In genomic region chr2:85184231-85184630, GRCh38 we compare ENCODE assay signal across 16 cellular contexts. TPM values are rescaled to one million over a fixed set of nuclear protein-coding genes. Genes with fewer than 3 reads are reported as not detected.
A peak's percentile ranks its signal among the peaks of the same experiment; 100 is the strongest.
DNase-seq lines count a peak whose midpoint lies in the region; ATAC-seq and TF ChIP-seq lines count a peak whose summit lies in the region.
"Had no signal": no experiment of that assay in that cellular context is flagged by ENCODE, and none has a peak within 500 bp of the region (broad histone marks: within the 10 kb centered on the region; RNA-seq: fewer than 3 reads in every experiment).

No MANE protein-coding gene starts in this region.

- H3K4me3 ChIP-seq in IMR-90 (ENCODE audit: insufficient read depth, low read depth, low read length): no peak overlapping the region
- H3K4me3 ChIP-seq in endodermal cell (ENCODE audit: low read length): no peak overlapping the region
- no peak overlapping the region for H3K4me3 ChIP-seq in neuronal stem cell (ENCODE audit: low read length in 2 of 2)
- H3K4me3 ChIP-seq in CD8-positive, alpha-beta T cell (ENCODE audit: low read depth, low read length): no peak overlapping the region
- H3K4me3 ChIP-seq: BLaER1 treated with 17β-estradiol and CSF1 and Interleukin-3, amounts not matched to agents 10 nM and 100 nM; HAP-1 had no signal

- H2AFZ ChIP-seq in IMR-90 (replicated peaks; ENCODE audit: low read length, poor library complexity): no peak overlapping the region
- no peak overlapping the region for H2AFZ ChIP-seq in neuronal stem cell (ENCODE audit: low read length)

- H3K79me1 ChIP-seq in IMR-90 (ENCODE audit: low read depth in 1 of 2, low read length in 2 of 2): peaks cover 40 to 94% of the 10 kb centered on the region in 2 experiments
- no peaks in the 10 kb centered on the region for H3K79me1 ChIP-seq in neuronal stem cell (ENCODE audit: low read depth, low read length)

- H2AK5ac ChIP-seq in IMR-90 (ENCODE audit: low read depth, low read length) (no peak overlapping the region), neuronal stem cell (ENCODE audit: low read depth, low read length) (peak overlapping the region; percentile 20)

- no peaks in the 10 kb centered on the region for H3K27me3 Mint-ChIP-seq in endodermal cell (ENCODE audit: insufficient read depth)
- no peaks in the 10 kb centered on the region for H3K27me3 Mint-ChIP-seq in CD8-positive, alpha-beta T cell (ENCODE audit: low read depth)

- no peaks in the 10 kb centered on the region for H3K9me3 ChIP-seq in IMR-90 (ENCODE audit: control insufficient read depth, insufficient read depth, low read length)
- H3K9me3 ChIP-seq in endodermal cell (ENCODE audit: control insufficient read depth, low read length): no peaks in the 10 kb centered on the region
- no peaks in the 10 kb centered on the region for H3K9me3 ChIP-seq in neuronal stem cell (replicated peaks in 1 of 2; ENCODE audit: control insufficient read depth in 2 of 2, insufficient read depth in 1 of 2, low read depth in 1 of 2, low read length in 2 of 2)
- H3K9me3 ChIP-seq in CD8-positive, alpha-beta T cell (ENCODE audit: low read length): no peaks in the 10 kb centered on the region
- H3K9me3 ChIP-seq: BLaER1 treated with 17β-estradiol and CSF1 and Interleukin-3, amounts not matched to agents 10 nM and 100 nM; Caco-2; HAP-1 had no signal

- H2BK15ac ChIP-seq in IMR-90 (ENCODE audit: low read depth, low read length): no peak overlapping the region
- no peak overlapping the region for H2BK15ac ChIP-seq in neuronal stem cell (ENCODE audit: low read length)

- TF ChIP-seq POLR2A in IMR-90 (IDR thresholded peaks at IDR 0.05; ENCODE audit: low read depth, low read length): no peak

- peaks cover 39% of the 10 kb centered on the region for H3K36me3 Mint-ChIP-seq in endodermal cell (ENCODE audit: low read depth)
- H3K36me3 Mint-ChIP-seq in CD8-positive, alpha-beta T cell: no peaks in the 10 kb centered on the region
- H3K36me3 Mint-ChIP-seq: CD8-positive, alpha-beta memory T cell had no signal

- H2BK5ac ChIP-seq in IMR-90 (ENCODE audit: low read depth, low read length, poor library complexity, severe bottlenecking) (no peak overlapping the region), neuronal stem cell (ENCODE audit: low read length) (no peak overlapping the region)

- H2BK120ac ChIP-seq in IMR-90 (ENCODE audit: low read depth, low read length): no peak overlapping the region
- no peak overlapping the region for H2BK120ac ChIP-seq in neuronal stem cell (ENCODE audit: low read depth, low read length)

- H3K9ac ChIP-seq in IMR-90 (ENCODE audit: low read depth, low read length) (no peak overlapping the region), endodermal cell (ENCODE audit: extremely low read depth, low read length, poor library complexity, severe bottlenecking) (no peak overlapping the region), neuronal stem cell (ENCODE audit: low read depth, low read length, poor library complexity) (no peak overlapping the region)
- H3K9ac ChIP-seq: BLaER1 treated with 17β-estradiol and CSF1 and Interleukin-3, amounts not matched to agents 10 nM and 100 nM had no signal

- H3K4ac ChIP-seq in IMR-90 (ENCODE audit: low read depth, low read length) (no peak overlapping the region), neuronal stem cell (ENCODE audit: low read length) (no peak overlapping the region)

- H3K4me1 Mint-ChIP-seq in endodermal cell: peaks cover 73% of the 10 kb centered on the region
- no peaks in the 10 kb centered on the region for H3K4me1 Mint-ChIP-seq in CD8-positive, alpha-beta T cell (ENCODE audit: low read depth)
- H3K4me1 Mint-ChIP-seq: B cell had no signal

- H4K8ac ChIP-seq in IMR-90 (ENCODE audit: low read depth in 2 of 2, low read length in 2 of 2) (no peak overlapping the region), neuronal stem cell (ENCODE audit: low read depth, low read length) (no peak overlapping the region)

- peaks cover 16% of the 10 kb centered on the region for H3K4me1 ChIP-seq in IMR-90 (ENCODE audit: control insufficient read depth, insufficient read depth, low read length)
- peaks cover 17% of the 10 kb centered on the region for H3K4me1 ChIP-seq in endodermal cell (ENCODE audit: control insufficient read depth, insufficient read depth, low read length)
- peaks cover 13 to 24% of the 10 kb centered on the region in 2 donors for H3K4me1 ChIP-seq in neuronal stem cell (ENCODE audit: control insufficient read depth in 2 of 2, insufficient read depth in 1 of 2, low read depth in 1 of 2, low read length in 2 of 2)
- no peaks in the 10 kb centered on the region for H3K4me1 ChIP-seq in CD8-positive, alpha-beta T cell (ENCODE audit: insufficient read depth, low read length)
- H3K4me1 ChIP-seq: HAP-1 had no signal

- in situ Hi-C loops in IMR-90 (cut with MboI; ENCODE audit: low sequenced_read_pairs): no loop called here

- no peaks in the 10 kb centered on the region for H3K27me3 ChIP-seq in IMR-90 (ENCODE audit: control insufficient read depth, insufficient read depth, low read length)
- no peaks in the 10 kb centered on the region for H3K27me3 ChIP-seq in endodermal cell (ENCODE audit: control insufficient read depth, insufficient read depth, low read length, poor library complexity, severe bottlenecking)
- H3K27me3 ChIP-seq in neuronal stem cell (ENCODE audit: control insufficient read depth in 3 of 3, insufficient read depth in 3 of 3, low read depth in 1 of 3, low read length in 3 of 3): no peaks in the 10 kb centered on the region
- no peaks in the 10 kb centered on the region for H3K27me3 ChIP-seq in CD8-positive, alpha-beta T cell (ENCODE audit: insufficient read depth, low read length)
- H3K27me3 ChIP-seq: BLaER1 treated with 17β-estradiol and CSF1 and Interleukin-3, amounts not matched to agents 10 nM and 100 nM had no signal

- H3K23ac ChIP-seq in IMR-90 (ENCODE audit: low read depth, low read length) (no peak overlapping the region), neuronal stem cell (ENCODE audit: low read depth, low read length, poor library complexity) (no peak overlapping the region)

- H4K91ac ChIP-seq in IMR-90 (ENCODE audit: insufficient read depth, low read depth, low read length) (no peak overlapping the region), neuronal stem cell (ENCODE audit: low read depth, low read length, poor library complexity) (no peak overlapping the region)

- H3K18ac ChIP-seq in IMR-90 (ENCODE audit: low read depth, low read length) (no peak overlapping the region), neuronal stem cell (ENCODE audit: low read length) (no peak overlapping the region)

- peaks cover 35% of the 10 kb centered on the region for H3K9me1 ChIP-seq in IMR-90 (ENCODE audit: insufficient read depth, low read length)

- no TSS peak for BruUV-seq in IMR-90 (replicated peaks; lab: Mats Ljungman, UMichigan)

- no peak overlapping the region for H4K5ac ChIP-seq in IMR-90 (ENCODE audit: low read depth, low read length)

- peak overlapping the region; percentile 4; the same call in 1 of the 2 replicates for H3K14ac ChIP-seq in IMR-90 (replicated peaks; ENCODE audit: low read depth, low read length)
- H3K14ac ChIP-seq in neuronal stem cell (ENCODE audit: low read length): no peak overlapping the region

- H2BK20ac ChIP-seq in IMR-90 (ENCODE audit: low read depth, low read length): no peak overlapping the region

- H4K20me1 ChIP-seq in IMR-90 (ENCODE audit: insufficient read depth, low read length): peaks cover 86% of the 10 kb centered on the region
- H4K20me1 ChIP-seq: BLaER1 treated with 17β-estradiol and CSF1 and Interleukin-3, amounts not matched to agents 10 nM and 100 nM had no signal

- dilution Hi-C loops in IMR-90 (cut with HindIII; ENCODE audit: low sequenced_read_pairs, unreplicated experiment): no loop called here

- no peak for TF ChIP-seq CTCF in IMR-90 (conservative IDR thresholded peaks at IDR 0.05; ENCODE audit: low read depth, low read length)
- TF ChIP-seq CTCF in endodermal cell (conservative IDR thresholded peaks at IDR 0.05): no peak
- TF ChIP-seq CTCF in CD8-positive, alpha-beta T cell (IDR thresholded peaks at IDR 0.05): no peak

- H2AK9ac ChIP-seq in IMR-90 (replicated peaks; ENCODE audit: low read depth, low read length, poor library complexity): no peak overlapping the region

- DNase-seq in IMR-90 (no peak), endodermal cell (no peak), neuronal stem cell (ENCODE audit: low spot score) (no peak), HuH-7 (ENCODE audit: low spot score) (no peak)
- no peak for DNase-seq in CD8-positive, alpha-beta T cell
- DNase-seq: Caco-2; CD8-positive, alpha-beta memory T cell; GOT3; KBM-7 had no signal

- H3K4me3 Mint-ChIP-seq in endodermal cell: no peak overlapping the region
- no peak overlapping the region for H3K4me3 Mint-ChIP-seq in CD8-positive, alpha-beta T cell
- H3K4me3 Mint-ChIP-seq: B cell had no signal

- H3K9me3 Mint-ChIP-seq in endodermal cell: no peaks in the 10 kb centered on the region
- H3K9me3 Mint-ChIP-seq in CD8-positive, alpha-beta T cell: no peaks in the 10 kb centered on the region
- H3K9me3 Mint-ChIP-seq: CD8-positive, alpha-beta memory T cell had no signal

- no peak for ATAC-seq in IMR-90 (ENCODE audit: low read depth)
- no peak for ATAC-seq in CD8-positive, alpha-beta T cell
- ATAC-seq in GM18502 (IDR thresholded peaks at IDR 0.05; ENCODE audit: poor library complexity, unreplicated experiment): no peak
- ATAC-seq in GM18517 (IDR thresholded peaks at IDR 0.05; ENCODE audit: unreplicated experiment): no peak

- 100% methylated on average over 4 of the region's 9 CpGs; no CpG with 5 or more reads in 1 of the 2 experiments for WGBS in IMR-90 (ENCODE audit: extremely low coverage in 2 of 2, insufficient read length in 1 of 2), 2 experiments
- WGBS in endodermal cell (ENCODE audit: insufficient coverage in 1 of 2, insufficient read length in 1 of 2), 2 experiments: 93 to 98% methylated on average over 6 to 9 of the region's 9 CpGs
- no CpG with 5 or more reads among the region's 9 CpGs for WGBS in neuronal stem cell (ENCODE audit: extremely low coverage in 2 of 2, insufficient read length in 2 of 2, insufficient replicate concordance in 1 of 2), 2 donors

- H3K36me3 ChIP-seq in IMR-90 (ENCODE audit: control insufficient read depth, insufficient read depth, low read length): no peaks in the 10 kb centered on the region
- H3K36me3 ChIP-seq in endodermal cell (ENCODE audit: control insufficient read depth, insufficient read depth, low read length): peaks cover 13% of the 10 kb centered on the region
- H3K36me3 ChIP-seq in neuronal stem cell (replicated peaks in 1 of 2; ENCODE audit: control insufficient read depth in 2 of 2, insufficient read depth in 2 of 2, low read length in 2 of 2): no peaks in the 10 kb centered on the region
- no peaks in the 10 kb centered on the region for H3K36me3 ChIP-seq in CD8-positive, alpha-beta T cell (ENCODE audit: insufficient read depth, low read length)
- H3K36me3 ChIP-seq: BLaER1 treated with 17β-estradiol and CSF1 and Interleukin-3, amounts not matched to agents 10 nM and 100 nM; HAP-1 had no signal

- H2BK12ac ChIP-seq in neuronal stem cell (ENCODE audit: low read length): no peak overlapping the region

- H3K27ac ChIP-seq in IMR-90 (ENCODE audit: insufficient read depth, low read length): no peak overlapping the region
- H3K27ac ChIP-seq in endodermal cell (ENCODE audit: low read depth, low read length): no peak overlapping the region
- H3K27ac ChIP-seq in neuronal stem cell (replicated peaks; ENCODE audit: low read length): no peak overlapping the region
- H3K27ac ChIP-seq in CD8-positive, alpha-beta T cell (ENCODE audit: low read depth, low read length): no peak overlapping the region
- H3K27ac ChIP-seq: BLaER1 treated with 17β-estradiol and CSF1 and Interleukin-3, amounts not matched to agents 10 nM and 100 nM had no signal

- no peak overlapping the region for H3K56ac ChIP-seq in IMR-90 (ENCODE audit: extremely low read depth, insufficient read depth, low read length)

- intact Hi-C loops in IMR-90 (cut with micrococcal nuclease): no loop called here
- intact Hi-C loops in CD8-positive, alpha-beta T cell (cut with DNase I, micrococcal nuclease): no loop called here

- peak overlapping the region; percentile 10 for H3K27ac Mint-ChIP-seq in endodermal cell
- no peak overlapping the region for H3K27ac Mint-ChIP-seq in CD8-positive, alpha-beta T cell
- H3K27ac Mint-ChIP-seq: B cell; CD8-positive, alpha-beta memory T cell had no signal

- no peak for TF ChIP-seq RAD21 in IMR-90 (IDR thresholded peaks at IDR 0.05; ENCODE audit: low read length)

- CTCF ChIA-PET in IMR-90 (lab: Yijun Ruan, JAX): no interaction called here
- CTCF ChIA-PET in CD8-positive, alpha-beta T cell (lab: Charles Lee): interaction anchor here (0.9 kb wide), 1 partner anchor 18 kb away, joined by 3 read pairs; no protein-coding TSS in a partner anchor

- POLR2A ChIA-PET in IMR-90 (lab: Charles Lee; ENCODE audit: unreplicated experiment): no interaction called here
- POLR2A ChIA-PET in CD8-positive, alpha-beta T cell (lab: Charles Lee): interaction anchor here (1.3 kb wide), 1 partner anchor 27 kb away, joined by 3 read pairs; no protein-coding TSS in a partner anchor

- H3K4me2 ChIP-seq in IMR-90 (ENCODE audit: low read depth, low read length) (no peak overlapping the region), neuronal stem cell (ENCODE audit: insufficient read depth, low read length, poor library complexity, severe bottlenecking) (no peak overlapping the region)
- H3K4me2 ChIP-seq: BLaER1 treated with 17β-estradiol and CSF1 and Interleukin-3, amounts not matched to agents 10 nM and 100 nM had no signal

RNA-seq across cellular contexts. Expression of gene TCF7L1, which starts 51.0 kb away (rescaled TPM):
- total RNA-seq in IMR-90 (2012; rRNA removed): 0.72 and 1.1 TPM in 2 replicates
- polyA plus RNA-seq in IMR-90 (2012; rRNA removed): 9.5 and 11.1 TPM in 2 replicates
- polyA plus RNA-seq in IMR-90 (2012; cell fraction: cytosol; rRNA removed): 12.0 and 13.9 TPM in 2 replicates
- 26.5 and 34.3 TPM in 2 replicates for polyA plus RNA-seq in IMR-90 (2012; cell fraction: nucleus; rRNA removed; ENCODE audit: low replicate concordance)
- total RNA-seq in endodermal cell: 10 to 100 TPM; 71.9 to 73.3 TPM
- polyA plus RNA-seq in endodermal cell (2013, experiment 1 of 2): 56.9 TPM
- polyA plus RNA-seq in endodermal cell (2013, experiment 2 of 2): 50.0 TPM
- polyA plus RNA-seq in neuronal stem cell (2013, experiment 1 of 2): 67.8 TPM
- 68.6 TPM for polyA plus RNA-seq in neuronal stem cell (2013, experiment 2 of 2)
- not detected for total RNA-seq in CD8-positive, alpha-beta T cell
- total RNA-seq: A172; CD8-positive, alpha-beta memory T cell; HT-29 had no signal

Comparison
In these comparisons a context has a peak if more than half of its experiments do, and no peak if none do; other contexts are left out.
1. RNA of gene TCF7L1, which starts 51.0 kb away (total RNA-seq): 71.9 to 73.3 TPM in endodermal cell; 0.72 to 1.1 TPM in IMR-90 and not detected in CD8-positive, alpha-beta T cell; every median in the first group is over 10 times any median in the second.